ENCODE assay signal across 22 cellular contexts in the genomic region with DNA sequence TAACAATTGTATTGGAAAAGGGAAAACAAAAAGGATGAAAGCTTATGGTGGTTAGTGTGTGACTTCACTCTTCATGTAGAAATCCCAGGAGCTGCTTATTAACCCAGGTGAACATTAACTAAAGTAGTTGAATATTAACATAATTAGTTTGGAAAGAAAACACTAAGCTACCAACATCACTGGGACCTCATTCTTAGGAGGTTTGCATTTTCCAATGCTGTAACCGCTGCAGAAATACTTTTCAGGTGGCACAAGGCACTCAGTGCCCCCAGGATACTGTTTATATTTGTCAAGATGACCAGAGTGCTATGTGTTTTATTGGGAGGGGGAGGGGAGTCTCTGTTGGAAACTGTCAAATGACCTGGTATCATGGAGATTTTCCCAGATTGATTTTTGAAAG. TPM values are rescaled to one million over a fixed set of nuclear protein-coding genes. Genes with fewer than 3 reads are reported as not detected.
DNase-seq lines count a peak whose midpoint lies in the region; ATAC-seq and TF ChIP-seq lines count a peak whose summit lies in the region.
"Had no signal": no experiment of that assay in that cellular context is flagged by ENCODE, and none has a peak within 500 bp of the region (broad histone marks: within the 10 kb centered on the region; RNA-seq: fewer than 3 reads in every experiment).

No MANE protein-coding gene starts in this region.

- no peak overlapping the region for H2BK15ac ChIP-seq in mesenchymal stem cell (ENCODE audit: low read depth, poor library complexity, severe bottlenecking)

- H3K27me3 ChIP-seq in mesenchymal stem cell (ENCODE audit: control insufficient read depth in 1 of 2, insufficient read depth in 1 of 2, low read length in 2 of 2), result no peaks in the 10 kb centered on the region
- no peaks in the 10 kb centered on the region for H3K27me3 ChIP-seq in dorsolateral prefrontal cortex
- H3K27me3 ChIP-seq: adrenal gland; BLaER1 treated with 17β-estradiol and CSF1 and Interleukin-3, amounts not matched to agents 10 nM and 100 nM; spleen had no signal

- H2BK5ac ChIP-seq in mesenchymal stem cell (ENCODE audit: low read depth, low read length, poor library complexity, severe bottlenecking), result no peak overlapping the region

- H3K36me3 ChIP-seq in mesenchymal stem cell (ENCODE audit: control insufficient read depth in 1 of 2, insufficient read depth in 2 of 2, low read depth in 1 of 2, low read length in 2 of 2), result peaks cover 11 to 16% of the 10 kb centered on the region in 2 experiments
- H3K36me3 ChIP-seq: adrenal gland; BLaER1 treated with 17β-estradiol and CSF1 and Interleukin-3, amounts not matched to agents 10 nM and 100 nM; spleen had no signal

- no peak overlapping the region for H3K9ac ChIP-seq in mesenchymal stem cell (ENCODE audit: low read length)
- H3K9ac ChIP-seq: BLaER1 treated with 17β-estradiol and CSF1 and Interleukin-3, amounts not matched to agents 10 nM and 100 nM had no signal

- CTCF ChIA-PET in activated CD8-positive, alpha-beta memory T cell treated with anti-CD3 and anti-CD28 coated beads, Interleukin-2, amount 10 ng/mL, durations not matched to agents 7 days and 5 days (lab: Charles Lee), result interaction anchor here (1.1 to 5.9 kb wide), 4 partner anchors 9 to 61 kb away, joined by 3 to 61 read pairs (median 4); no protein-coding TSS in a partner anchor

- no peaks in the 10 kb centered on the region for H3K4me1 Mint-ChIP-seq in activated CD8-positive, alpha-beta memory T cell treated with anti-CD3 and anti-CD28 coated beads, Interleukin-2, amount 10 ng/mL, durations not matched to agents 7 days and 5 days
- H3K4me1 Mint-ChIP-seq in type B pancreatic cell (ENCODE audit: unreplicated experiment), result peaks cover 38% of the 10 kb centered on the region
- H3K4me1 Mint-ChIP-seq: activated CD4-positive, alpha-beta T cell treated with anti-CD3 and anti-CD28 coated beads, Interleukin-2, amount 10 ng/mL, durations not matched to agents 7 days and 5 days had no signal

- 100% methylated on average over 1 of the region's 1 CpG for WGBS in mesenchymal stem cell

- intact Hi-C loops in dorsolateral prefrontal cortex (cut with DNase I), result loop anchor here in 1 of 2 donors (5.0 kb wide), 1 partner anchor 57 kb away; no protein-coding TSS in a partner anchor

- peaks cover 2% of the 10 kb centered on the region for H3K27me3 Mint-ChIP-seq in activated CD8-positive, alpha-beta memory T cell treated with anti-CD3 and anti-CD28 coated beads, Interleukin-2, amount 10 ng/mL, durations not matched to agents 7 days and 5 days
- no peaks in the 10 kb centered on the region for H3K27me3 Mint-ChIP-seq in type B pancreatic cell
- H3K27me3 Mint-ChIP-seq: activated CD4-positive, alpha-beta T cell treated with anti-CD3 and anti-CD28 coated beads, Interleukin-2, amount 10 ng/mL, durations not matched to agents 7 days and 5 days had no signal

- no peak overlapping the region for H3K4ac ChIP-seq in mesenchymal stem cell (ENCODE audit: low read depth in 1 of 2, low read length in 2 of 2)

- no peaks in the 10 kb centered on the region for H3K9me3 ChIP-seq in mesenchymal stem cell (ENCODE audit: control insufficient read depth, low read length)
- H3K9me3 ChIP-seq: adrenal gland; BLaER1 treated with 17β-estradiol and CSF1 and Interleukin-3, amounts not matched to agents 10 nM and 100 nM; psoas muscle; spleen had no signal

- H2BK120ac ChIP-seq in mesenchymal stem cell (ENCODE audit: low read depth, low read length), result no peak overlapping the region

- no peak overlapping the region for H3K4me2 ChIP-seq in mesenchymal stem cell (ENCODE audit: low read length, poor library complexity, severe bottlenecking)
- H3K4me2 ChIP-seq: BLaER1 treated with 17β-estradiol and CSF1 and Interleukin-3, amounts not matched to agents 10 nM and 100 nM had no signal

- peaks cover 11% of the 10 kb centered on the region for H3K79me1 ChIP-seq in mesenchymal stem cell (replicated peaks; ENCODE audit: low read length, poor library complexity, severe bottlenecking)

- no peak overlapping the region for H3K14ac ChIP-seq in mesenchymal stem cell (ENCODE audit: low read length in 2 of 2)

- H3K4me1 ChIP-seq in mesenchymal stem cell (ENCODE audit: control insufficient read depth, insufficient read depth, low read depth, low read length), result peaks cover 18% of the 10 kb centered on the region

- peak overlapping the region; percentile 33 for H3K4me3 ChIP-seq in epithelial cell of proximal tubule (ENCODE audit: low read depth, low read length)
- H3K4me3 ChIP-seq in mesenchymal stem cell (ENCODE audit: insufficient read depth in 1 of 2, low read depth in 1 of 2, low read length in 2 of 2), result no peak overlapping the region
- no peak overlapping the region for H3K4me3 ChIP-seq in dorsolateral prefrontal cortex
- H3K4me3 ChIP-seq: adrenal gland; BLaER1 treated with 17β-estradiol and CSF1 and Interleukin-3, amounts not matched to agents 10 nM and 100 nM; psoas muscle; spleen had no signal

- H3K36me3 Mint-ChIP-seq in activated CD8-positive, alpha-beta memory T cell treated with anti-CD3 and anti-CD28 coated beads, Interleukin-2, amount 10 ng/mL, durations not matched to agents 7 days and 5 days, result no peaks in the 10 kb centered on the region
- H3K36me3 Mint-ChIP-seq in type B pancreatic cell, result peaks cover 24% of the 10 kb centered on the region

- no peak overlapping the region for H4K8ac ChIP-seq in mesenchymal stem cell (ENCODE audit: low read length)

- H3K18ac ChIP-seq in mesenchymal stem cell (ENCODE audit: low read depth in 1 of 2, low read length in 2 of 2), result no peak overlapping the region

- H2BK12ac ChIP-seq in mesenchymal stem cell (ENCODE audit: low read length in 2 of 2), result no peak overlapping the region

- DNase-seq in activated CD8-positive, alpha-beta memory T cell treated with anti-CD3 and anti-CD28 coated beads, Interleukin-2, amount 10 ng/mL, durations not matched to agents 7 days and 5 days, result peak; percentile 1
- no peak for DNase-seq in activated CD8-positive, alpha-beta memory T cell treated with anti-CD3 and anti-CD28 coated beads for 24 hours
- DNase-seq in epithelial cell of proximal tubule (ENCODE audit: low read depth), result peak; percentile 90
- no peak for DNase-seq in mesenchymal stem cell
- no peak for DNase-seq in type B pancreatic cell (ENCODE audit: extremely low spot score, unreplicated experiment)
- DNase-seq in dorsolateral prefrontal cortex, result no peak
- DNase-seq in GF-D8 (lab: John Stamatoyannopoulos, UW), result no peak
- DNase-seq: activated CD4-positive, alpha-beta T cell treated with anti-CD3 and anti-CD28 coated beads, Interleukin-2, amount 10 ng/mL, durations not matched to agents 7 days and 5 days; adrenal gland; DMS 273 treated with DMSO at 0.1 percent for 48 hours; KBM-7; NCI-H187 treated with DMSO at 0.1 percent for 48 hours; NCI-H226; PC-3; psoas muscle; SIG-M5; spleen; stimulated activated CD4-positive, alpha-beta T cell treated with anti-CD3 and anti-CD28 coated beads, Interleukin-4, amount 100 ng/mL, for 4 hours had no signal

- H3K4me3 Mint-ChIP-seq in activated CD8-positive, alpha-beta memory T cell treated with anti-CD3 and anti-CD28 coated beads, Interleukin-2, amount 10 ng/mL, durations not matched to agents 7 days and 5 days, result no peak overlapping the region
- H3K4me3 Mint-ChIP-seq in type B pancreatic cell, result peak overlapping the region; percentile 67
- H3K4me3 Mint-ChIP-seq: activated CD4-positive, alpha-beta T cell treated with anti-CD3 and anti-CD28 coated beads, Interleukin-2, amount 10 ng/mL, durations not matched to agents 7 days and 5 days had no signal

- H4K91ac ChIP-seq in mesenchymal stem cell (ENCODE audit: low read length), result no peak overlapping the region

- peak overlapping the region; percentile 73 for H3K27ac ChIP-seq in mesenchymal stem cell (ENCODE audit: low read length, poor library complexity, severe bottlenecking)
- no peak overlapping the region for H3K27ac ChIP-seq in dorsolateral prefrontal cortex
- H3K27ac ChIP-seq: adrenal gland; BLaER1 treated with 17β-estradiol and CSF1 and Interleukin-3, amounts not matched to agents 10 nM and 100 nM; psoas muscle had no signal

- no peaks in the 10 kb centered on the region for H3K9me3 Mint-ChIP-seq in activated CD8-positive, alpha-beta memory T cell treated with anti-CD3 and anti-CD28 coated beads, Interleukin-2, amount 10 ng/mL, durations not matched to agents 7 days and 5 days (ENCODE audit: low read depth)
- no peaks in the 10 kb centered on the region for H3K9me3 Mint-ChIP-seq in type B pancreatic cell
- H3K9me3 Mint-ChIP-seq: activated CD4-positive, alpha-beta T cell treated with anti-CD3 and anti-CD28 coated beads, Interleukin-2, amount 10 ng/mL, durations not matched to agents 7 days and 5 days had no signal

- H2AK5ac ChIP-seq in mesenchymal stem cell (ENCODE audit: low read length, severe bottlenecking), result no peak overlapping the region

- ATAC-seq in activated CD8-positive, alpha-beta memory T cell treated with anti-CD3 and anti-CD28 coated beads, Interleukin-2, amount 10 ng/mL, durations not matched to agents 7 days and 5 days, result no peak
- no peak for ATAC-seq in HG02642 (IDR thresholded peaks at IDR 0.05; ENCODE audit: poor library complexity, unreplicated experiment)
- ATAC-seq: PC-3, psoas muscle had no signal

- no peak for TF ChIP-seq CTCF in epithelial cell of proximal tubule (conservative IDR thresholded peaks at IDR 0.05; ENCODE audit: low read depth, low read length)
- TF ChIP-seq CTCF in type B pancreatic cell (conservative IDR thresholded peaks at IDR 0.05), result no peak
- TF ChIP-seq CTCF in dorsolateral prefrontal cortex (IDR thresholded peaks at IDR 0.05 in 54 of 56, conservative IDR thresholded peaks at IDR 0.05 in 2 of 56; ENCODE audit: low read depth in 1 of 56, partially characterized antibody in 56 of 56), result no peak

- no peak overlapping the region for H3K23ac ChIP-seq in mesenchymal stem cell (ENCODE audit: low read length in 2 of 2)

- no peak overlapping the region for H2AFZ ChIP-seq in mesenchymal stem cell (ENCODE audit: low read depth, low read length)

- H3K27ac Mint-ChIP-seq in activated CD8-positive, alpha-beta memory T cell treated with anti-CD3 and anti-CD28 coated beads, Interleukin-2, amount 10 ng/mL, durations not matched to agents 7 days and 5 days, result no peak overlapping the region
- peak overlapping the region; percentile 53 for H3K27ac Mint-ChIP-seq in type B pancreatic cell
- H3K27ac Mint-ChIP-seq: activated CD4-positive, alpha-beta T cell treated with anti-CD3 and anti-CD28 coated beads, Interleukin-2, amount 10 ng/mL, durations not matched to agents 7 days and 5 days had no signal

RNA-seq across cellular contexts. Expression of a gene that starts 25.9 kb away (rescaled TPM):
- total RNA-seq in activated CD8-positive, alpha-beta memory T cell treated with anti-CD3 and anti-CD28 coated beads, Interleukin-2, amount 10 ng/mL, durations not matched to agents 7 days and 5 days, result 10 to 100 TPM; 15.4 to 18.3 TPM
- total RNA-seq in epithelial cell of proximal tubule, result 5.3 and 6.1 TPM in 2 replicates
- 0.98 TPM for polyA plus RNA-seq in mesenchymal stem cell (2013, experiment 1 of 2)
- polyA plus RNA-seq in mesenchymal stem cell (2013, experiment 2 of 2), result 1.0 TPM
- 14.2 and 16.9 TPM in 2 replicates for total RNA-seq in type B pancreatic cell (ENCODE audit: low replicate concordance)
- total RNA-seq in dorsolateral prefrontal cortex, result 10 to 100 TPM in 83 of 120 experiments, 1 to 10 TPM in 37; 5.7 to 23.5 (median 11.1) TPM
- total RNA-seq: H4 had no signal
- polyA plus RNA-seq: neural cell had no signal

Comparison
In these comparisons a context has a peak if more than half of its experiments do, and no peak if none do; other contexts are left out.
1. DNase-seq: peak in activated CD8-positive, alpha-beta memory T cell treated with anti-CD3 and anti-CD28 coated beads, Interleukin-2, amount 10 ng/mL, durations not matched to agents 7 days and 5 days (single experiment) and epithelial cell of proximal tubule (single experiment); none in activated CD8-positive, alpha-beta memory T cell treated with anti-CD3 and anti-CD28 coated beads for 24 hours (single experiment), mesenchymal stem cell (single experiment), type B pancreatic cell (single experiment), dorsolateral prefrontal cortex (0 of 10) and GF-D8 (single experiment).